1 cellular context compared by ENCODE assay signal in the genomic region with DNA sequence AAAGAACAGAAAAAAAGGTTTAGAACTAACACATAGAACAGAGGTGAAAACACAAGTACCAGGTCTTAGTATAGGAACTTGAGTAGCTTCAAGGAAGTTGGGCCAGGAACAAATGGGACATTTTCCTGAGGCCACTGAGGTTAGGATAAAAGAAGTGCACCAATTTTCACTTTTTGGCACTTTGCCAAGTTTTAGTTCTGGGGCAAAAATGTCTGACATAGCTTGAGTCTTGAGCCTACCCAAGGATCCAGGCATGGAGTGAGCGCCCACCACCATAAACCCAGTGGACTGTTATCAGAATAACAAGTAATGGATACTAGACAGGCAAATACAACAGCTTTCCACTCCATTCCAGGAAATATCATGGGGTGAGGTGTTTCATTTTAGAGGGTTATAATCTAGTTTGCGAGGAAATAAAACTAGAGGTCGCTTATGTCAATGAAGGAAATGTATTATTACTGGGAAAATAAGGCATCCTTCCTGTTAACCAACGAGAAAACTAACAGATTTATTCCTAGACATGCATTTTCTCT.
TF ChIP-seq lines count a peak whose summit lies in the region.

No MANE protein-coding gene starts in this region.

TF ChIP-seq in HEK293, 187 proteins besides CTCF, POLR2A, EP300 and RAD21 (continued from another document and continues in another):
- TF ChIP-seq ZNF596 (tag by site-specific recombination; IDR thresholded peaks at IDR 0.05) = no peak
- TF ChIP-seq ZNF302 (tag by site-specific recombination; IDR thresholded peaks at IDR 0.05; ENCODE audit: low read depth) = no peak
- no peak for TF ChIP-seq ZNF48 (tag by site-specific recombination; IDR thresholded peaks at IDR 0.05)
- TF ChIP-seq, protein P1, sequence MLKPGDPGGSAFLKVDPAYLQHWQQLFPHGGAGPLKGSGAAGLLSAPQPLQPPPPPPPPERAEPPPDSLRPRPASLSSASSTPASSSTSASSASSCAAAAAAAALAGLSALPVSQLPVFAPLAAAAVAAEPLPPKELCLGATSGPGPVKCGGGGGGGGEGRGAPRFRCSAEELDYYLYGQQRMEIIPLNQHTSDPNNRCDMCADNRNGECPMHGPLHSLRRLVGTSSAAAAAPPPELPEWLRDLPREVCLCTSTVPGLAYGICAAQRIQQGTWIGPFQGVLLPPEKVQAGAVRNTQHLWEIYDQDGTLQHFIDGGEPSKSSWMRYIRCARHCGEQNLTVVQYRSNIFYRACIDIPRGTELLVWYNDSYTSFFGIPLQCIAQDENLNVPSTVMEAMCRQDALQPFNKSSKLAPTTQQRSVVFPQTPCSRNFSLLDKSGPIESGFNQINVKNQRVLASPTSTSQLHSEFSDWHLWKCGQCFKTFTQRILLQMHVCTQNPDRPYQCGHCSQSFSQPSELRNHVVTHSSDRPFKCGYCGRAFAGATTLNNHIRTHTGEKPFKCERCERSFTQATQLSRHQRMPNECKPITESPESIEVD (tag by site-specific recombination; IDR thresholded peaks at IDR 0.05) = peak; percentile 50
- TF ChIP-seq, protein P2, sequence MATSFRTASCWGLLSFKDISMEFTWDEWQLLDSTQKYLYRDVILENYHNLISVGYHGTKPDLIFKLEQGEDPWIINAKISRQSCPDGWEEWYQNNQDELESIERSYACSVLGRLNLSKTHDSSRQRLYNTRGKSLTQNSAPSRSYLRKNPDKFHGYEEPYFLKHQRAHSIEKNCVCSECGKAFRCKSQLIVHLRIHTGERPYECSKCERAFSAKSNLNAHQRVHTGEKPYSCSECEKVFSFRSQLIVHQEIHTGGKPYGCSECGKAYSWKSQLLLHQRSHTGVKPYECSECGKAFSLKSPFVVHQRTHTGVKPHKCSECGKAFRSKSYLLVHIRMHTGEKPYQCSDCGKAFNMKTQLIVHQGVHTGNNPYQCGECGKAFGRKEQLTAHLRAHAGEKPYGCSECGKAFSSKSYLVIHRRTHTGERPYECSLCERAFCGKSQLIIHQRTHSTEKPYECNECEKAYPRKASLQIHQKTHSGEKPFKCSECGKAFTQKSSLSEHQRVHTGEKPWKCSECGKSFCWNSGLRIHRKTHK (tag by site-specific recombination; IDR thresholded peaks at IDR 0.05) = no peak
- no peak for TF ChIP-seq TCF7L2 (IDR thresholded peaks at IDR 0.05; ENCODE audit: borderline replicate concordance, low read depth, low read length)
- TF ChIP-seq OVOL3 (tag by site-specific recombination; IDR thresholded peaks at IDR 0.05) = no peak
- TF ChIP-seq SP2 (tag by site-specific recombination; IDR thresholded peaks at IDR 0.05) = no peak
- no peak for TF ChIP-seq ZNF514 (tag by site-specific recombination; IDR thresholded peaks at IDR 0.05)
- no peak for TF ChIP-seq KLF7 (tag by site-specific recombination; IDR thresholded peaks at IDR 0.05; ENCODE audit: borderline replicate concordance)
- no peak for TF ChIP-seq ZBTB7A (tag by site-specific recombination; IDR thresholded peaks at IDR 0.05; ENCODE audit: low read depth)
- TF ChIP-seq ZNF202 (tag by site-specific recombination; IDR thresholded peaks at IDR 0.05; ENCODE audit: borderline replicate concordance) = no peak
- no peak for TF ChIP-seq YY1 (tag by site-specific recombination; IDR thresholded peaks at IDR 0.05)
- TF ChIP-seq SALL2 (tag by site-specific recombination; IDR thresholded peaks at IDR 0.05; ENCODE audit: borderline replicate concordance) = no peak
- TF ChIP-seq ZNF175 (tag by site-specific recombination; IDR thresholded peaks at IDR 0.05) = no peak
- peak; percentile 24; the same call in 1 of the 2 replicates for TF ChIP-seq PRDM4 (tag by site-specific recombination; IDR thresholded peaks at IDR 0.05)
- no peak for TF ChIP-seq ZBTB20 (tag by site-specific recombination; IDR thresholded peaks at IDR 0.05)
- TF ChIP-seq ZNF211 (tag by site-specific recombination; IDR thresholded peaks at IDR 0.05; ENCODE audit: low read depth) = no peak
- no peak for TF ChIP-seq ZNF473 (tag by site-specific recombination; IDR thresholded peaks at IDR 0.05)
- TF ChIP-seq ZSCAN4 (tag by site-specific recombination; IDR thresholded peaks at IDR 0.05) = no peak
- no peak for TF ChIP-seq ZXDB (tag by site-specific recombination; IDR thresholded peaks at IDR 0.05)
- TF ChIP-seq, protein P3, sequence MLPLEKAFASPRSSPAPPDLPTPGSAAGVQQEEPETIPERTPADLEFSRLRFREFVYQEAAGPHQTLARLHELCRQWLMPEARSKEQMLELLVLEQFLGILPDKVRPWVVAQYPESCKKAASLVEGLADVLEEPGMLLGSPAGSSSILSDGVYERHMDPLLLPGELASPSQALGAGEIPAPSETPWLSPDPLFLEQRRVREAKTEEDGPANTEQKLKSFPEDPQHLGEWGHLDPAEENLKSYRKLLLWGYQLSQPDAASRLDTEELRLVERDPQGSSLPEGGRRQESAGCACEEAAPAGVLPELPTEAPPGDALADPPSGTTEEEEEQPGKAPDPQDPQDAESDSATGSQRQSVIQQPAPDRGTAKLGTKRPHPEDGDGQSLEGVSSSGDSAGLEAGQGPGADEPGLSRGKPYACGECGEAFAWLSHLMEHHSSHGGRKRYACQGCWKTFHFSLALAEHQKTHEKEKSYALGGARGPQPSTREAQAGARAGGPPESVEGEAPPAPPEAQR (tag by site-specific recombination; IDR thresholded peaks at IDR 0.05) = no peak
- no peak for TF ChIP-seq ZNF239 (tag by site-specific recombination; IDR thresholded peaks at IDR 0.05)
- no peak for TF ChIP-seq KLF8 (tag by site-specific recombination; IDR thresholded peaks at IDR 0.05)
- TF ChIP-seq ZNF623 (tag by site-specific recombination; IDR thresholded peaks at IDR 0.05) = no peak
- peak; percentile 95 for TF ChIP-seq ZNF184 (tag by site-specific recombination; IDR thresholded peaks at IDR 0.05)
- TF ChIP-seq ZNF354C (tag by site-specific recombination; IDR thresholded peaks at IDR 0.05; ENCODE audit: borderline replicate concordance, low read depth) = no peak
- no peak for TF ChIP-seq HOXC10 (CRISPR knock-in tag; IDR thresholded peaks at IDR 0.05)
- TF ChIP-seq ZNF132 (tag by site-specific recombination; IDR thresholded peaks at IDR 0.05; ENCODE audit: borderline replicate concordance) = peak; percentile 76
- peak; percentile 95 for TF ChIP-seq ZNF544 (tag by site-specific recombination; IDR thresholded peaks at IDR 0.05)
- no peak for TF ChIP-seq GLIS2 (tag by site-specific recombination; IDR thresholded peaks at IDR 0.05)
- TF ChIP-seq, protein P4, sequence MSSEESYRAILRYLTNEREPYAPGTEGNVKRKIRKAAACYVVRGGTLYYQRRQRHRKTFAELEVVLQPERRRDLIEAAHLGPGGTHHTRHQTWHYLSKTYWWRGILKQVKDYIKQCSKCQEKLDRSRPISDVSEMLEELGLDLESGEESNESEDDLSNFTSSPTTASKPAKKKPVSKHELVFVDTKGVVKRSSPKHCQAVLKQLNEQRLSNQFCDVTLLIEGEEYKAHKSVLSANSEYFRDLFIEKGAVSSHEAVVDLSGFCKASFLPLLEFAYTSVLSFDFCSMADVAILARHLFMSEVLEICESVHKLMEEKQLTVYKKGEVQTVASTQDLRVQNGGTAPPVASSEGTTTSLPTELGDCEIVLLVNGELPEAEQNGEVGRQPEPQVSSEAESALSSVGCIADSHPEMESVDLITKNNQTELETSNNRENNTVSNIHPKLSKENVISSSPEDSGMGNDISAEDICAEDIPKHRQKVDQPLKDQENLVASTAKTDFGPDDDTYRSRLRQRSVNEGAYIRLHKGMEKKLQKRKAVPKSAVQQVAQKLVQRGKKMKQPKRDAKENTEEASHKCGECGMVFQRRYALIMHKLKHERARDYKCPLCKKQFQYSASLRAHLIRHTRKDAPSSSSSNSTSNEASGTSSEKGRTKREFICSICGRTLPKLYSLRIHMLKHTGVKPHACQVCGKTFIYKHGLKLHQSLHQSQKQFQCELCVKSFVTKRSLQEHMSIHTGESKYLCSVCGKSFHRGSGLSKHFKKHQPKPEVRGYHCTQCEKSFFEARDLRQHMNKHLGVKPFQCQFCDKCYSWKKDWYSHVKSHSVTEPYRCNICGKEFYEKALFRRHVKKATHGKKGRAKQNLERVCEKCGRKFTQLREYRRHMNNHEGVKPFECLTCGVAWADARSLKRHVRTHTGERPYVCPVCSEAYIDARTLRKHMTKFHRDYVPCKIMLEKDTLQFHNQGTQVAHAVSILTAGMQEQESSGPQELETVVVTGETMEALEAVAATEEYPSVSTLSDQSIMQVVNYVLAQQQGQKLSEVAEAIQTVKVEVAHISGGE (tag by site-specific recombination; conservative IDR thresholded peaks at IDR 0.05; ENCODE audit: low read depth) = no peak
- 0 out of 2 replicates have a peak, but pooled peaks have one; percentile 93 for TF ChIP-seq ZNF571 (tag by site-specific recombination; IDR thresholded peaks at IDR 0.05)
- no peak for TF ChIP-seq ZNF292 (tag by site-specific recombination; IDR thresholded peaks at IDR 0.05; ENCODE audit: borderline replicate concordance, low read depth)
- TF ChIP-seq ZNF510 (tag by site-specific recombination; IDR thresholded peaks at IDR 0.05; ENCODE audit: insufficient replicate concordance) = peak; percentile 55
- peak; percentile 55; the same call in 1 of the 2 replicates for TF ChIP-seq ZNF311 (tag by site-specific recombination; IDR thresholded peaks at IDR 0.05; ENCODE audit: borderline replicate concordance)
- TF ChIP-seq MEIS1 (CRISPR knock-in tag; IDR thresholded peaks at IDR 0.05; ENCODE audit: borderline replicate concordance) = no peak
- TF ChIP-seq, protein P5, sequence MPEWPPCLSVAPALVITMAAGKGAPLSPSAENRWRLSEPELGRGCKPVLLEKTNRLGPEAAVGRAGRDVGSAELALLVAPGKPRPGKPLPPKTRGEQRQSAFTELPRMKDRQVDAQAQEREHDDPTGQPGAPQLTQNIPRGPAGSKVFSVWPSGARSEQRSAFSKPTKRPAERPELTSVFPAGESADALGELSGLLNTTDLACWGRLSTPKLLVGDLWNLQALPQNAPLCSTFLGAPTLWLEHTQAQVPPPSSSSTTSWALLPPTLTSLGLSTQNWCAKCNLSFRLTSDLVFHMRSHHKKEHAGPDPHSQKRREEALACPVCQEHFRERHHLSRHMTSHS (tag by site-specific recombination; IDR thresholded peaks at IDR 0.05) = no peak
- TF ChIP-seq, protein P6, sequence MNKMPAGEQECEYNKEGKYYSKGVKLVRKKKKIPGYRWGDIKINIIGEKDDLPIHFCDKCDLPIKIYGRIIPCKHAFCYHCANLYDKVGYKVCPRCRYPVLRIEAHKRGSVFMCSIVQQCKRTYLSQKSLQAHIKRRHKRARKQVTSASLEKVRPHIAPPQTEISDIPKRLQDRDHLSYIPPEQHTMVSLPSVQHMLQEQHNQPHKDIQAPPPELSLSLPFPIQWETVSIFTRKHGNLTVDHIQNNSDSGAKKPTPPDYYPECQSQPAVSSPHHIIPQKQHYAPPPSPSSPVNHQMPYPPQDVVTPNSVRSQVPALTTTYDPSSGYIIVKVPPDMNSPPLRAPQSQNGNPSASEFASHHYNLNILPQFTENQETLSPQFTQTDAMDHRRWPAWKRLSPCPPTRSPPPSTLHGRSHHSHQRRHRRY (tag by site-specific recombination; IDR thresholded peaks at IDR 0.05) = no peak
- no peak for TF ChIP-seq ZNF585B (tag by site-specific recombination; IDR thresholded peaks at IDR 0.05)
- no peak for TF ChIP-seq ZBTB10 (tag by site-specific recombination; IDR thresholded peaks at IDR 0.05)
- no peak for TF ChIP-seq ZNF707 (tag by site-specific recombination; IDR thresholded peaks at IDR 0.05)
- TF ChIP-seq ZEB2 (tag by site-specific recombination; IDR thresholded peaks at IDR 0.05) = no peak
- no peak for TF ChIP-seq ZNF274 (IDR thresholded peaks at IDR 0.05; ENCODE audit: low read length)
- no peak for TF ChIP-seq ZNF274 (tag by site-specific recombination; IDR thresholded peaks at IDR 0.05; ENCODE audit: borderline replicate concordance)
- peak; percentile 95 for TF ChIP-seq ZNF776 (tag by site-specific recombination; IDR thresholded peaks at IDR 0.05; ENCODE audit: borderline replicate concordance)
- no peak for TF ChIP-seq KLF9 (tag by site-specific recombination; IDR thresholded peaks at IDR 0.05; ENCODE audit: low read depth)
- TF ChIP-seq ZSCAN30 (tag by site-specific recombination; IDR thresholded peaks at IDR 0.05) = 0 out of 2 replicates have a peak, but pooled peaks have one; percentile 16
- no peak for TF ChIP-seq ZNF658 (tag by site-specific recombination; IDR thresholded peaks at IDR 0.05)
